In the genomic region with DNA sequence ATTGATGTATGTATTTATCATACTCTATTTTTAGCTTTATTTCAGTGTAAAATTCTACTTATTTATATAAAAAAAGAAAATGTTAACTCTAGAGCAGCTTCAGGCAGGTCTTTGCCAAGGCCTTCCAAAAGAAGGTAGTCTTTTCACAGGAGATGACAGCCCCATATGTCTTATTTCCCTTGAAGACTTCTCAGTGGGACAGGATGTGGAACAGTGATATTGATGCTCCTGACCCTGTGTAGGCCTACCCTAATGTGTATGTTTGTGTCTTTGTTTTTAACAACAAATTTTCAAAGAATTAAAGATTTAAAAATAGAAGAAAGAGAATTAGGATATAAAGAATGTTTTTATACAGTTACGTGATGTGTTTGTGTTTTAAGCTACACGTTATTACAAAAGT, we compare ENCODE assay signal across 26 cellular contexts.
"Had no signal": no experiment of that assay in that cellular context is flagged by ENCODE, and none has a peak within 500 bp of the region (broad histone marks: within the 10 kb centered on the region; RNA-seq: fewer than 3 reads in every experiment).

No MANE protein-coding gene starts in this region.

- H3K4me3 ChIP-seq: stomach, suprapubic skin, testis, thoracic aorta, thyroid gland, tibial artery, tibial nerve, transverse colon, upper lobe of left lung, upper lobe of right lung, uterus, vagina had no signal

- H3K27me3 ChIP-seq: stomach, suprapubic skin, testis, thyroid gland, tibial artery, tibial nerve, transverse colon, upper lobe of left lung, upper lobe of right lung, uterus, vagina had no signal

- DNase-seq: stimulated activated CD4-positive, alpha-beta T cell treated with anti-CD3 and anti-CD28 coated beads, Interleukin-2, amount 100 ng/mL, for 48 hours; stimulated activated CD4-positive, alpha-beta T cell treated with anti-CD3 and anti-CD28 coated beads, Interleukin-4, amount 100 ng/mL, for 1 hour; stimulated activated CD4-positive, alpha-beta T cell treated with anti-CD3 and anti-CD28 coated beads, Interleukin-4, amount 100 ng/mL, for 24 hours; stimulated activated CD4-positive, alpha-beta T cell treated with anti-CD3 and anti-CD28 coated beads, Interleukin-4, amount 100 ng/mL, for 4 hours; stimulated activated CD8-positive, alpha-beta memory T cell treated with anti-CD3 and anti-CD28 coated beads, Interleukin-4, amount 100 ng/mL, for 48 hours; stimulated activated naive B cell treated with anti-CD40 and anti-IgM and Interleukin-4, amounts not matched to agents 10 μg/mL and 1 μg/mL and 100 μg/mL, for 72 hours; stimulated activated naive CD4-positive, alpha-beta T cell; stimulated activated naive CD4-positive, alpha-beta T cell treated with Interleukin-2 at 50 U/mL for 16 hours; stimulated activated naive CD8-positive, alpha-beta T cell treated with anti-CD3 and anti-CD28 coated beads, Interleukin-15, amount 100 ng/mL, for 72 hours; stimulated activated naive CD8-positive, alpha-beta T cell treated with anti-CD3 and anti-CD28 coated beads, Interleukin-15, Interleukin-2, amounts not matched to agents 100 U/mL and 50 U/mL, for 24 hours; stomach; substantia nigra; testis; thyroid gland; tibial artery; transverse colon; trophoblast cell; upper lobe of left lung; upper lobe of right lung; uterus had no signal

- H3K27ac ChIP-seq: stomach, suprapubic skin, testis, thoracic aorta, thyroid gland, tibial artery, tibial nerve, transverse colon, upper lobe of left lung, upper lobe of right lung, uterus, vagina had no signal

- H3K9me3 ChIP-seq: testis, thoracic aorta, thyroid gland, transverse colon, upper lobe of left lung, upper lobe of right lung, uterus, vagina had no signal

- H3K36me3 ChIP-seq: stomach, suprapubic skin, thoracic aorta, thyroid gland, tibial artery, tibial nerve, transverse colon, upper lobe of left lung, upper lobe of right lung, uterus, vagina had no signal

- H3K4me1 ChIP-seq: stomach, suprapubic skin, testis, thyroid gland, tibial artery, tibial nerve, transverse colon, upper lobe of left lung, upper lobe of right lung, uterus, vagina had no signal

- ATAC-seq: stimulated activated effector memory CD8-positive, alpha-beta T cell treated with anti-CD3 and anti-CD28 coated beads, Interleukin-12 subunit alpha, Interleukin-12 subunit beta, amount 100 ng/mL, for 72 hours; stimulated activated memory B cell treated with anti-CD40 and anti-IgM and Interleukin-4, amounts not matched to agents 10 μg/mL and 1 μg/mL and 100 μg/mL, for 72 hours; stimulated activated naive B cell treated with anti-CD40 and anti-IgM and Interleukin-4, amounts not matched to agents 10 μg/mL and 1 μg/mL and 100 μg/mL, for 72 hours; stimulated activated naive CD8-positive, alpha-beta T cell treated with anti-CD3 and anti-CD28 coated beads, Interleukin-15, amount 100 ng/mL, for 72 hours; stimulated activated naive CD8-positive, alpha-beta T cell treated with anti-CD3 and anti-CD28 coated beads, Interleukin-15, Interleukin-2, amounts not matched to agents 100 U/mL and 50 U/mL, for 24 hours; upper lobe of right lung had no signal
